Comparison of ENCODE assay signal across 21 cellular contexts in genomic region chr11:42066113-42066512, GRCh38.
A peak's percentile ranks its signal among the peaks of the same experiment; 100 is the strongest.
DNase-seq lines count a peak whose midpoint lies in the region; FAIRE-seq and TF ChIP-seq lines count a peak whose summit lies in the region.
"Had no signal": no experiment of that assay in that cellular context is flagged by ENCODE, and none has a peak within 500 bp of the region (broad histone marks: within the 10 kb centered on the region; RNA-seq: fewer than 3 reads in every experiment).

No MANE protein-coding gene starts in this region.

- H3K79me2 ChIP-seq in astrocyte (ENCODE audit: insufficient read depth, low read length) = no peaks in the 10 kb centered on the region
- H3K79me2 ChIP-seq: hepatocyte had no signal

- no peak for FAIRE-seq in astrocyte (lab: Jason Lieb, UNC)
- FAIRE-seq: GM18507 had no signal

- CTCF ChIA-PET in A673 (lab: Charles Lee) = no interaction called here

- peaks cover 3% of the 10 kb centered on the region for H3K4me1 Mint-ChIP-seq in astrocyte (ENCODE audit: low read depth, unreplicated experiment)
- H3K4me1 Mint-ChIP-seq: naive thymus-derived CD8-positive, alpha-beta T cell had no signal

- H3K27me3 ChIP-seq in astrocyte (ENCODE audit: insufficient read depth, low read length) = no peaks in the 10 kb centered on the region
- H3K27me3 ChIP-seq in A673 (replicated peaks; ENCODE audit: insufficient read depth, low read depth, low read length, poor library complexity) = no peaks in the 10 kb centered on the region
- H3K27me3 ChIP-seq in ascending aorta = no peaks in the 10 kb centered on the region
- H3K27me3 ChIP-seq: adrenal gland, hepatocyte had no signal

- TF ChIP-seq CTCF in astrocyte (IDR thresholded peaks at IDR 0.05; ENCODE audit: insufficient read depth, low read depth, low read length) = no peak
- no peak for TF ChIP-seq CTCF in A673 (conservative IDR thresholded peaks at IDR 0.05; ENCODE audit: low read depth, low read length)
- TF ChIP-seq CTCF in ascending aorta (IDR thresholded peaks at IDR 0.05) = no peak

- no TSS peak for BruUV-seq in A673 (replicated peaks; lab: Mats Ljungman, UMichigan)

- peak overlapping the region; percentile 18 for H3K27ac Mint-ChIP-seq in astrocyte (ENCODE audit: unreplicated experiment)
- H3K27ac Mint-ChIP-seq: activated T-cell treated with anti-CD3 and anti-CD28 coated beads, Interleukin-2, amount 50 U/mL, for 72 hours; CD4-positive, alpha-beta T cell; naive thymus-derived CD8-positive, alpha-beta T cell; T-helper 2 cell treated with Interferon-gamma antibody and Interleukin-4, amounts not matched to agents 5 μg/mL and 100 μg/mL, for 36 hours had no signal

- H4K20me1 ChIP-seq in astrocyte (ENCODE audit: insufficient read depth, low read length) = no peaks in the 10 kb centered on the region

- H3K9me3 Mint-ChIP-seq in astrocyte (ENCODE audit: unreplicated experiment) = no peaks in the 10 kb centered on the region

- intact Hi-C loops in A673 (cut with micrococcal nuclease; ENCODE audit: unreplicated experiment) (no loop called here), ascending aorta (cut with DNase I) (no loop called here)

- peak; percentile 0 for DNase-seq in Daoy (ENCODE audit: low read depth)
- peak; percentile 66 to 89 for DNase-seq in NCI-H446 (lab: John Stamatoyannopoulos, UW)
- DNase-seq in astrocyte (ENCODE audit: low read depth) = peak; percentile 47
- DNase-seq in kidney tubule cell (ENCODE audit: low spot score) = peak; percentile 35
- DNase-seq in A673 (ENCODE audit: low spot score) = no peak
- no peak for DNase-seq in NCI-H226
- no peak for DNase-seq in ascending aorta (ENCODE audit: low spot score in 2 of 2)
- DNase-seq in SK-N-DZ (ENCODE audit: low spot score) = no peak
- DNase-seq: activated CD4-positive, alpha-beta T cell treated with anti-CD3 and anti-CD28 coated beads, Interleukin-2, amount 50 U/mL, for 4 hours; activated T-cell treated with anti-CD3 and anti-CD28 coated beads, Interleukin-2, amount 50 U/mL, for 72 hours; adrenal gland; CD4-positive, alpha-beta T cell; naive thymus-derived CD8-positive, alpha-beta T cell; NCI-H1092; NCI-H345; retina; stimulated activated CD4-positive, alpha-beta T cell treated with anti-CD3 and anti-CD28 coated beads, Interleukin-2, amount 100 ng/mL, for 24 hours had no signal

- H3K27ac ChIP-seq in astrocyte (ENCODE audit: low read depth, low read length) = no peak overlapping the region
- no peak overlapping the region for H3K27ac ChIP-seq in A673 (ENCODE audit: low read depth, low read length, poor library complexity, severe bottlenecking)
- no peak overlapping the region for H3K27ac ChIP-seq in ascending aorta
- H3K27ac ChIP-seq: adrenal gland, coronary artery, hepatocyte had no signal

- H3K27me3 Mint-ChIP-seq in astrocyte (ENCODE audit: low read depth, unreplicated experiment) = no peaks in the 10 kb centered on the region
- H3K27me3 Mint-ChIP-seq: CD4-positive, alpha-beta T cell; naive thymus-derived CD8-positive, alpha-beta T cell had no signal

- H2AFZ ChIP-seq in astrocyte (ENCODE audit: low read depth, low read length) = peak overlapping the region; percentile 72
- H2AFZ ChIP-seq: hepatocyte had no signal

- no peak overlapping the region for H3K9ac ChIP-seq in astrocyte (ENCODE audit: low read length)

- H3K4me3 ChIP-seq in astrocyte (ENCODE audit: insufficient read depth, low read depth, low read length) (no peak overlapping the region), A673 (ENCODE audit: low read depth, low read length, poor library complexity, severe bottlenecking) (no peak overlapping the region), ascending aorta (no peak overlapping the region)
- H3K4me3 ChIP-seq: adrenal gland, coronary artery, hepatocyte had no signal

- H3K9me3 ChIP-seq in astrocyte (ENCODE audit: insufficient read depth, low read depth, low read length) (no peaks in the 10 kb centered on the region), A673 (ENCODE audit: low read depth, low read length, poor library complexity, severe bottlenecking) (peaks cover 26% of the 10 kb centered on the region), ascending aorta (no peaks in the 10 kb centered on the region)
- H3K9me3 ChIP-seq: adrenal gland had no signal

- H3K36me3 Mint-ChIP-seq in astrocyte (ENCODE audit: low read depth, unreplicated experiment) = no peaks in the 10 kb centered on the region
- H3K36me3 Mint-ChIP-seq: naive thymus-derived CD8-positive, alpha-beta T cell had no signal

- H3K4me3 Mint-ChIP-seq in astrocyte (ENCODE audit: unreplicated experiment) = no peak overlapping the region
- H3K4me3 Mint-ChIP-seq: activated T-cell treated with anti-CD3 and anti-CD28 coated beads, Interleukin-2, amount 50 U/mL, for 72 hours; CD4-positive, alpha-beta T cell; naive thymus-derived CD8-positive, alpha-beta T cell; T-helper 2 cell treated with Interferon-gamma antibody and Interleukin-4, amounts not matched to agents 5 μg/mL and 100 μg/mL, for 36 hours had no signal

- no peaks in the 10 kb centered on the region for H3K36me3 ChIP-seq in astrocyte (ENCODE audit: insufficient read depth, low read length)
- no peaks in the 10 kb centered on the region for H3K36me3 ChIP-seq in A673 (ENCODE audit: insufficient read depth, low read length, poor library complexity, severe bottlenecking)
- no peaks in the 10 kb centered on the region for H3K36me3 ChIP-seq in ascending aorta
- H3K36me3 ChIP-seq: adrenal gland had no signal

- POLR2A ChIA-PET in A673 (lab: Charles Lee; ENCODE audit: low non-redundant PET) = no interaction called here

- H3K4me2 ChIP-seq in astrocyte (ENCODE audit: low read length) = no peak overlapping the region
- H3K4me2 ChIP-seq: hepatocyte had no signal

- H3K4me1 ChIP-seq in astrocyte (ENCODE audit: insufficient read depth, low read length) = no peaks in the 10 kb centered on the region
- H3K4me1 ChIP-seq in A673 (ENCODE audit: insufficient read depth, low read length, poor library complexity, severe bottlenecking) = no peaks in the 10 kb centered on the region
- no peaks in the 10 kb centered on the region for H3K4me1 ChIP-seq in ascending aorta
- H3K4me1 ChIP-seq: adrenal gland had no signal

Comparison
In these comparisons a context has a peak if more than half of its experiments do, and no peak if none do; other contexts are left out.
1. DNase-seq: peak in Daoy (single experiment), NCI-H446 (2 of 2), astrocyte (single experiment) and kidney tubule cell (single experiment); none in A673 (single experiment), NCI-H226 (single experiment), ascending aorta (0 of 2) and SK-N-DZ (single experiment).